In genomic region chr19:42335971-42336370, GRCh38 we compare ENCODE assay signal across 7 cellular contexts. TPM values are rescaled to one million over a fixed set of nuclear protein-coding genes. Genes with fewer than 3 reads are reported as not detected.
"Had no signal": no experiment of that assay in that cellular context is flagged by ENCODE, and none has a peak within 500 bp of the region (broad histone marks: within the 10 kb centered on the region; RNA-seq: fewer than 3 reads in every experiment).

No MANE protein-coding gene starts in this region.

- DNase-seq: H9, HCEC 1CT, KBM-7 had no signal

- H3K27me3 Mint-ChIP-seq: IgD-negative memory B cell had no signal

- H3K27ac Mint-ChIP-seq: GM23338, H9, IgD-negative memory B cell had no signal

- H3K4me3 ChIP-seq: GM23338 had no signal

- ATAC-seq: GM23338, HepG2 had no signal

- H3K4me3 Mint-ChIP-seq: GM23338, H9, IgD-negative memory B cell had no signal

- H3K4me1 Mint-ChIP-seq: GM23338, H9 had no signal

- H2AFZ ChIP-seq: GM23338 had no signal

- H3K4me2 ChIP-seq: GM23338 had no signal

- H3K9me3 Mint-ChIP-seq: GM23338, H9, IgD-negative memory B cell had no signal

RNA-seq across cellular contexts. Expression of gene TMEM145, which starts 22.9 kb away (rescaled TPM):
- polyA plus RNA-seq: IgD-negative memory B cell had no signal

RNA-seq across cellular contexts. Expression of gene CNFN, which starts 54.1 kb away (rescaled TPM):
- total RNA-seq: HT1080 had no signal
